8 cellular contexts compared by ENCODE assay signal in genomic region chr14:20662968-20663731, GRCh38. TPM values are rescaled to one million over a fixed set of nuclear protein-coding genes. Genes with fewer than 3 reads are reported as not detected.
DNase-seq lines count a peak whose midpoint lies in the region; ATAC-seq and TF ChIP-seq lines count a peak whose summit lies in the region.

No MANE protein-coding gene starts in this region.

- H3K27me3 ChIP-seq in Loucy (ENCODE audit: insufficient read depth, low read length, poor library complexity, severe bottlenecking) (no peaks in the 10 kb centered on the region), left lung (peaks cover 6 to 72% of the 10 kb centered on the region in 2 donors)

- H3K36me3 ChIP-seq in Loucy (ENCODE audit: insufficient read depth, low read length) (no peaks in the 10 kb centered on the region), left lung (no peaks in the 10 kb centered on the region)

- H3K4me3 ChIP-seq in Loucy (ENCODE audit: low read length, poor library complexity, severe bottlenecking), result no peak overlapping the region
- peak overlapping the region; percentile 10; the same call in 1 of the 2 replicates for H3K4me3 ChIP-seq in WI38 (ENCODE audit: low read depth, low read length)
- peak overlapping the region; percentile 11 to 27 for H3K4me3 ChIP-seq in left lung

- peak; percentile 59 for TF ChIP-seq CTCF in Loucy (conservative IDR thresholded peaks at IDR 0.05; ENCODE audit: low read length)
- TF ChIP-seq CTCF in WI38 (IDR thresholded peaks at IDR 0.05; ENCODE audit: low read depth, low read length), result no peak
- peak in 1 of 2 donors; percentile 53 for TF ChIP-seq CTCF in left lung (IDR thresholded peaks at IDR 0.05)

- DNase-seq in DMS 273 treated with DMSO at 0.1 percent for 48 hours (lab: John Stamatoyannopoulos, UW), result peak; percentile 88
- DNase-seq in central memory CD4-positive, alpha-beta T cell, result peak; percentile 72
- peak; percentile 75 to 84 for DNase-seq in left lung
- DNase-seq in stimulated activated CD4-positive, alpha-beta T cell treated with anti-CD3 and anti-CD28 coated beads, Interleukin-4, amount 100 ng/mL, for 24 hours, result peak; percentile 85
- DNase-seq in DMS79 treated with DMSO at 0.1 percent for 48 hours (lab: John Stamatoyannopoulos, UW), result no peak

- H3K4me1 ChIP-seq in Loucy (ENCODE audit: insufficient read depth, low read length, poor library complexity, severe bottlenecking) (peaks cover 8% of the 10 kb centered on the region), left lung (peaks cover 6 to 13% of the 10 kb centered on the region in 2 donors)

- H3F3A ChIP-seq in Loucy (ENCODE audit: low read depth), result no peaks in the 10 kb centered on the region

- no peaks in the 10 kb centered on the region for H3K79me2 ChIP-seq in Loucy (ENCODE audit: insufficient read depth, low read length)

- no peaks in the 10 kb centered on the region for H4K20me1 ChIP-seq in Loucy (ENCODE audit: insufficient read depth, low read length, poor library complexity, severe bottlenecking)

- ATAC-seq in GM21786 (IDR thresholded peaks at IDR 0.05; ENCODE audit: unreplicated experiment) (peak; percentile 39), left lung (peak; percentile 92)

- peak overlapping the region; percentile 2 for H3K4me2 ChIP-seq in Loucy (ENCODE audit: low read depth, low read length, poor library complexity, severe bottlenecking)

- no peak overlapping the region for H3K9ac ChIP-seq in Loucy (ENCODE audit: low read depth, low read length, poor library complexity, severe bottlenecking)

- H3K27ac ChIP-seq in left lung, result no peak overlapping the region

- H3K9me2 ChIP-seq in Loucy (replicated peaks; ENCODE audit: low read depth, low read length), result no peaks in the 10 kb centered on the region

- no peaks in the 10 kb centered on the region for H3K9me3 ChIP-seq in Loucy (ENCODE audit: insufficient read depth, low read depth, low read length)
- H3K9me3 ChIP-seq in left lung, result no peaks in the 10 kb centered on the region

- H2AFZ ChIP-seq in Loucy (ENCODE audit: low read length), result peak overlapping the region; percentile 59; the same call in 1 of the 2 replicates

- intact Hi-C loops in left lung (cut with DNase I), result no loop called here

RNA-seq across cellular contexts. Expression of gene RNASE4, which starts 21.2 kb away (rescaled TPM):
- total RNA-seq in left lung, result 10 to 100 TPM; 17.9 to 18.5 TPM

RNA-seq across cellular contexts. Expression of gene OR6S1, which starts 21.7 kb away (rescaled TPM):
- not detected for total RNA-seq in left lung

RNA-seq across cellular contexts. Expression of gene ANG, which starts 25.4 kb away (rescaled TPM):
- 10 to 100 TPM; 10.3 to 11.0 TPM for total RNA-seq in left lung
